8 cellular contexts compared by ENCODE assay signal in genomic region chr15:88904808-88905327, GRCh38. TPM values are rescaled to one million over a fixed set of nuclear protein-coding genes. Genes with fewer than 3 reads are reported as not detected.
DNase-seq lines count a peak whose midpoint lies in the region; ATAC-seq, FAIRE-seq and TF ChIP-seq lines count a peak whose summit lies in the region.

No MANE protein-coding gene starts in this region.

- H3K27ac ChIP-seq in SK-N-MC (no peak overlapping the region), prostate gland (peak overlapping the region in 1 of 2 donors; percentile 10)

- no peak overlapping the region for H3K9ac ChIP-seq in SK-N-MC (ENCODE audit: insufficient read length)

- no peaks in the 10 kb centered on the region for H3K27me3 ChIP-seq in prostate gland (replicated peaks; ENCODE audit: insufficient read depth)

- TF ChIP-seq POLR2A in prostate gland (IDR thresholded peaks at IDR 0.05), result no peak

- intact Hi-C loops in head of caudate nucleus (cut with DNase I) (loop anchor here (5.0 kb wide), 2 partner anchors 47 to 112 kb away; no protein-coding TSS in a partner anchor), prostate gland (cut with DNase I) (loop anchor here (2.0 to 5.0 kb wide), 2 partner anchors 112 to 272 kb away; no protein-coding TSS in a partner anchor)

- DNase-seq in DMS153 (lab: John Stamatoyannopoulos, UW), result peak; percentile 3
- peak; percentile 95 for DNase-seq in KBM-7
- no peak for DNase-seq in SK-N-MC (ENCODE audit: low read depth, low spot score)
- DNase-seq in activated naive CD4-positive, alpha-beta T cell treated with Interleukin-2 at 50 U/mL for 16 hours, result peak; percentile 92
- peak; percentile 40 to 96 (median 89) for DNase-seq in head of caudate nucleus
- DNase-seq in prostate gland (ENCODE audit: low spot score), result peak; percentile 74
- DNase-seq in urothelium cell line (ENCODE audit: low spot score), result peak; percentile 77

- H3K9me3 ChIP-seq in SK-N-MC (ENCODE audit: low read depth, low read length) (no peaks in the 10 kb centered on the region), prostate gland (no peaks in the 10 kb centered on the region)

- TF ChIP-seq CTCF in prostate gland (IDR thresholded peaks at IDR 0.05), result peak; percentile 90 to 98 (median 95)

- H3K4me1 ChIP-seq in prostate gland (replicated peaks), result no peaks in the 10 kb centered on the region

- no peak for FAIRE-seq in urothelium cell line (lab: Jason Lieb, UNC)

- in situ Hi-C loops in KBM-7 (cut with MboI; ENCODE audit: low pct_unique_long_range_greater_than_20kb, low sequenced_read_pairs), result loop anchor here (10.0 kb wide), 2 partner anchors 100 to 260 kb away; no protein-coding TSS in a partner anchor

- peak; percentile 73 for ATAC-seq in GM21515 (IDR thresholded peaks at IDR 0.05; ENCODE audit: unreplicated experiment)

- WGBS in prostate gland, result 6% methylated on average over 9 of the region's 9 CpGs

- H3K4me3 ChIP-seq in SK-N-MC (peak overlapping the region; percentile 50), prostate gland (no peak overlapping the region)

- H3K36me3 ChIP-seq in SK-N-MC (ENCODE audit: insufficient read depth, low read length), result no peaks in the 10 kb centered on the region; the same call in 1 of the 2 replicates
- no peaks in the 10 kb centered on the region for H3K36me3 ChIP-seq in prostate gland

RNA-seq across cellular contexts. Expression of gene MFGE8, which starts 8.3 kb away (rescaled TPM):
- total RNA-seq in prostate gland, result 100 to 1,000 TPM in 1 of 2 donors, 10 to 100 TPM in 1; 63.1 to 263 TPM

RNA-seq across cellular contexts. Expression of gene HAPLN3, which starts 9.5 kb away (rescaled TPM):
- 1 to 10 TPM; 2.7 to 5.6 TPM for total RNA-seq in prostate gland
